In genomic region chr21:5090132-5091079, GRCh38 we compare ENCODE assay signal across 8 cellular contexts.
DNase-seq lines count a peak whose midpoint lies in the region; ATAC-seq and TF ChIP-seq lines count a peak whose summit lies in the region.
"Not testable (repeated sequence)": the region's sequence is repeated elsewhere in the genome, so short reads cannot be mapped to it uniquely, and the experiment has no call there.

No MANE protein-coding gene starts in this region.

- not testable (repeated sequence) for TF ChIP-seq CTCF in CD14-positive monocyte (IDR thresholded peaks at IDR 0.05); endodermal cell (conservative IDR thresholded peaks at IDR 0.05); left ventricle myocardium inferior (IDR thresholded peaks at IDR 0.05; ENCODE audit: borderline replicate concordance); mucosa of descending colon (IDR thresholded peaks at IDR 0.05); sigmoid colon (IDR thresholded peaks at IDR 0.05)

- peak; percentile 61 for ATAC-seq in activated T-helper 17 cell treated with anti-CD3 and anti-CD28 coated beads, Interleukin-2, amount 50 U/mL, for 72 hours (replicated peaks)
- ATAC-seq in left lobe of liver (peak; percentile 72), mucosa of descending colon (peak; percentile 44), aorta (ENCODE audit: low FRiP score) (peak; percentile 9)

- TF ChIP-seq EP300 in sigmoid colon (IDR thresholded peaks at IDR 0.05), result not testable (repeated sequence)

- H3K27ac Mint-ChIP-seq in CD14-positive monocyte; activated T-helper 17 cell treated with anti-CD3 and anti-CD28 coated beads, Interleukin-2, amount 50 U/mL, for 72 hours; endodermal cell: not testable (repeated sequence)

- not testable (repeated sequence) for H3K36me3 Mint-ChIP-seq in CD14-positive monocyte; activated T-helper 17 cell treated with anti-CD3 and anti-CD28 coated beads, Interleukin-2, amount 50 U/mL, for 72 hours (ENCODE audit: low read depth); endodermal cell (ENCODE audit: low read depth)

- not testable (repeated sequence) for H3K27me3 Mint-ChIP-seq in CD14-positive monocyte (ENCODE audit: low read depth in 3 of 3); activated T-helper 17 cell treated with anti-CD3 and anti-CD28 coated beads, Interleukin-2, amount 50 U/mL, for 72 hours; endodermal cell (ENCODE audit: insufficient read depth)

- 87 to 100% methylated on average over 3 to 8 of the region's 34 CpGs for WGBS in endodermal cell (ENCODE audit: insufficient coverage in 1 of 2, insufficient read length in 1 of 2), 2 experiments
- 77 to 86% methylated on average over 21 of the region's 34 CpGs for WGBS in sigmoid colon, 2 donors
- 95 to 98% methylated on average over 12 to 21 of the region's 34 CpGs for WGBS in aorta, 2 donors

- intact Hi-C loops in CD14-positive monocyte (cut with micrococcal nuclease); left ventricle myocardium inferior (cut with micrococcal nuclease); mucosa of descending colon (cut with DNase I, micrococcal nuclease); sigmoid colon (cut with DNase I); aorta (cut with DNase I): not testable (repeated sequence)

- not testable (repeated sequence) for H3K9me3 ChIP-seq in endodermal cell (ENCODE audit: control insufficient read depth, low read length); left ventricle myocardium inferior (replicated peaks); mucosa of descending colon; sigmoid colon; aorta (ENCODE audit: control insufficient read depth, low read length)

- not testable (repeated sequence) for H3K36me3 ChIP-seq in endodermal cell (ENCODE audit: control insufficient read depth, insufficient read depth, low read length); left ventricle myocardium inferior; mucosa of descending colon (ENCODE audit: low read depth); sigmoid colon; aorta (ENCODE audit: control insufficient read depth in 1 of 2, insufficient read depth in 2 of 2, low read length in 1 of 2)

- not testable (repeated sequence) for H3K27ac ChIP-seq in endodermal cell (ENCODE audit: low read depth, low read length); sigmoid colon; aorta (ENCODE audit: low read depth in 1 of 2, low read length in 2 of 2)
- H3K27ac ChIP-seq in left ventricle myocardium inferior (replicated peaks), result peak overlapping the region; percentile 56

- DNase-seq in CD14-positive monocyte (ENCODE audit: low spot score) (peak; percentile 38), endodermal cell (peak; percentile 17), left lobe of liver (ENCODE audit: low spot score) (peak; percentile 41), mucosa of descending colon (peak; percentile 7 to 36 (median 30)), sigmoid colon (peak; percentile 14), aorta (peak; percentile 24 to 28)
- not testable (repeated sequence) for DNase-seq in left ventricle myocardium inferior

- not testable (repeated sequence) for H3K27me3 ChIP-seq in endodermal cell (ENCODE audit: control insufficient read depth, insufficient read depth, low read length, poor library complexity, severe bottlenecking); left ventricle myocardium inferior (ENCODE audit: low read depth); sigmoid colon; aorta (ENCODE audit: control insufficient read depth in 1 of 2, insufficient read depth in 2 of 2, low read length in 1 of 2)

- H3K4me3 Mint-ChIP-seq in CD14-positive monocyte; activated T-helper 17 cell treated with anti-CD3 and anti-CD28 coated beads, Interleukin-2, amount 50 U/mL, for 72 hours; endodermal cell: not testable (repeated sequence)

- H3K4me1 ChIP-seq in endodermal cell (ENCODE audit: control insufficient read depth, insufficient read depth, low read length); left ventricle myocardium inferior; mucosa of descending colon (ENCODE audit: low read depth); sigmoid colon; aorta (ENCODE audit: control insufficient read depth in 1 of 2, insufficient read depth in 2 of 2, low read length in 2 of 2): not testable (repeated sequence)

- not testable (repeated sequence) for H3K4me1 Mint-ChIP-seq in CD14-positive monocyte; activated T-helper 17 cell treated with anti-CD3 and anti-CD28 coated beads, Interleukin-2, amount 50 U/mL, for 72 hours; endodermal cell

- not testable (repeated sequence) for H3K9ac ChIP-seq in endodermal cell (ENCODE audit: extremely low read depth, low read length, poor library complexity, severe bottlenecking)

- not testable (repeated sequence) for TF ChIP-seq POLR2A in sigmoid colon (IDR thresholded peaks at IDR 0.05)

- not testable (repeated sequence) for H3K4me3 ChIP-seq in endodermal cell (ENCODE audit: low read length); left ventricle myocardium inferior; mucosa of descending colon; sigmoid colon; aorta (ENCODE audit: low read length in 2 of 2)

- not testable (repeated sequence) for H3K9me3 Mint-ChIP-seq in CD14-positive monocyte; activated T-helper 17 cell treated with anti-CD3 and anti-CD28 coated beads, Interleukin-2, amount 50 U/mL, for 72 hours; endodermal cell

Comparison
In these comparisons a context has a peak if more than half of its experiments do, and no peak if none do; other contexts are left out.
1. ATAC-seq: peak in every context shown above with its lines; median percentile 72 in left lobe of liver; 61 in activated T-helper 17 cell treated with anti-CD3 and anti-CD28 coated beads, Interleukin-2, amount 50 U/mL, for 72 hours; 44 in mucosa of descending colon; 9 in aorta.